9 cellular contexts compared by ENCODE assay signal in the genomic region with DNA sequence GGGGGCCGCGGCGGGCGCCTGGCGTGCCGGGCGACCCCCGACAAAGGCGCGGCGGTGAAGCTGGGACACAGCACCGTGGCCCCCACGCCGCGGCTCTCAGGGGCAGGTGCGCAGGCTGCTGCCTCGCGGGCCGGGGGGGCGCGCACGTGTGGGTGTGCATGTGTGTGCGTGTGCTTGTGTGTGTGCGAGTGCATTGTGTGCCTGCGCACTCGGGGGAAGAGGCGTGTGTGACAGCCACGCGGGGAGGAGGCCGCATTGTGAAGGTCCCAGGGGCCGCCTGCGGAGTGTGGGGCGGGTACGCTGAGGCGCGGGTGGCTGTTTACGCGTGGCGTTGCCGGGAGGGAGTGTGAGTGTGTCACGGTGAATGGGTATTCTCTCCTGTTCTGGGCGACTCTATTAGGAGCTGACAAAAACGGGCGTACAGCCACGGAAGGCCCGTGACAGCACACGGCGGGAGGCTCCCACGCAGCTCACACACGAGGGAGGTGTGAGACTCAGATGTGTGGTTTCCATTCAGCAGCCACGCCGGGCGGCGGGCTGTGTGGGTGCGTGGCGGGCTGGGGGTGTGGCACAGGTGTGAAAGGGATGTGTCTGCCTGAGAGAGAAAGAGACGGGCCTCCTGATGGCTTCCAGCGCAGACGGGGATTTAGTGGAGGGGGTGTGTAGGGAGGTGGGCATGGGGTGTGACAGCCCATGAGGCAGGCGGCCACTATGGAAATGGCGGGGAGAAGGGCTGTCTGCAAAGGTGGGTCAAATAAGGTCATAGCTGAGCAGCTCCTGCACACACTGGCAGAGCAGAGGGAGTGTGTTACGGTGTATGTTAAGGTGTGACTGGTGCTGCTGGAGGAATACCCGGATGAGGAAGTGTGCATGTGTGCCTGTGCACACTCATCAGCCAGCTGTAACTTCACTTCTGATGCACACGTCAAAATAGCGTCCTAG. TPM values are rescaled to one million over a fixed set of nuclear protein-coding genes. Genes with fewer than 3 reads are reported as not detected.
DNase-seq lines count a peak whose midpoint lies in the region; ATAC-seq, FAIRE-seq and TF ChIP-seq lines count a peak whose summit lies in the region.
"Had no signal": no experiment of that assay in that cellular context is flagged by ENCODE, and none has a peak within 500 bp of the region (broad histone marks: within the 10 kb centered on the region; RNA-seq: fewer than 3 reads in every experiment).

No MANE protein-coding gene starts in this region.

- FAIRE-seq in GM12878 (lab: Jason Lieb, UNC) = peak; percentile 27
- FAIRE-seq: colon had no signal

- BruUV-seq in GM12878 (replicated peaks; lab: Mats Ljungman, UMichigan) = no TSS peak

- SMC1A ChIA-PET in GM12878 (lab: Charles Lee; ENCODE audit: uncharacterized antibody, unreplicated experiment) = no interaction called here

- ATAC-seq in GM12878 (peak; percentile 66), left lobe of liver (peak; percentile 17), GM21528 (IDR thresholded peaks at IDR 0.05; ENCODE audit: low FRiP score, unreplicated experiment) (no peak), foreskin keratinocyte (no peak)

- peak overlapping the region; percentile 37 for H2AFZ ChIP-seq in GM12878 (ENCODE audit: control insufficient read depth, low read depth, low read length)

- RAD21 ChIA-PET in GM12878 (lab: Charles Lee; ENCODE audit: unreplicated experiment) = no interaction called here

- TF ChIP-seq CTCF in GM12878 (IDR thresholded peaks at IDR 0.05 in 2 of 3, conservative IDR thresholded peaks at IDR 0.05 in 1 of 3; ENCODE audit: control insufficient read depth in 2 of 3, extremely low read depth in 1 of 3, insufficient read depth in 1 of 3, low read depth in 3 of 3, low read length in 3 of 3) (no peak), foreskin keratinocyte (conservative IDR thresholded peaks at IDR 0.05) (no peak)

- H3K9ac ChIP-seq in GM12878 (ENCODE audit: control insufficient read depth, insufficient read depth, low read length) = no peak overlapping the region

- H3K27me3 ChIP-seq in GM12878 (replicated peaks in 1 of 2; ENCODE audit: control insufficient read depth in 2 of 2, insufficient read depth in 2 of 2, low read length in 1 of 2) (peaks cover 10 to 13% of the 10 kb centered on the region in 2 experiments; a peak in 3 of 4 replicates), foreskin keratinocyte (peaks cover 50% of the 10 kb centered on the region)

- no peak for TF ChIP-seq RAD21 in GM12878 (IDR thresholded peaks at IDR 0.05; ENCODE audit: insufficient read depth, low read depth, low read length)

- H3K4me2 ChIP-seq in GM12878 (ENCODE audit: control insufficient read depth, insufficient read depth) = peak overlapping the region; percentile 89

- peaks cover 8% of the 10 kb centered on the region for H3K4me1 ChIP-seq in GM12878 (ENCODE audit: control insufficient read depth, insufficient read depth, low read length)
- H3K4me1 ChIP-seq in foreskin keratinocyte = peaks cover 6% of the 10 kb centered on the region

- WGBS in GM12878 (ENCODE audit: insufficient coverage, insufficient replicate concordance, low lambda C conversion rate, missing lambda C conversion rate) = 4% methylated on average over 51 of the region's 65 CpGs

- in situ Hi-C loops in GM12878 (cut with MboI) = no loop called here

- peak overlapping the region; percentile 58 for H3K4me3 ChIP-seq in GM12878

- H4K20me1 ChIP-seq in GM12878 (ENCODE audit: control insufficient read depth, insufficient read depth) = no peaks in the 10 kb centered on the region; the same call in 1 of the 2 replicates

- intact Hi-C loops in GM12878 (cut with micrococcal nuclease; ENCODE audit: unreplicated experiment) = no loop called here

- TF ChIP-seq EP300 in GM12878 (IDR thresholded peaks at IDR 0.05; ENCODE audit: borderline replicate concordance in 1 of 2, control insufficient read depth in 1 of 2, low read depth in 2 of 2, low read length in 2 of 2) = no peak

- no peak overlapping the region for H3K27ac ChIP-seq in GM12878 (ENCODE audit: control insufficient read depth, insufficient read depth)
- no peak overlapping the region for H3K27ac ChIP-seq in foreskin keratinocyte

- H3K79me2 ChIP-seq in GM12878 (ENCODE audit: control insufficient read depth, insufficient read depth, low read length) = no peaks in the 10 kb centered on the region

- no peaks in the 10 kb centered on the region for H3K9me3 ChIP-seq in GM12878 (replicated peaks; ENCODE audit: control insufficient read depth, insufficient read depth, low read length)

- POLR2A ChIA-PET in GM12878 (lab: Charles Lee) = no interaction called here

- DNase-seq in stimulated activated CD4-positive, alpha-beta T cell treated with anti-CD3 and anti-CD28 coated beads, Interleukin-15, amount 100 ng/mL, for 24 hours = peak; percentile 51
- DNase-seq in stimulated activated CD4-positive, alpha-beta T cell treated with anti-CD3 and anti-CD28 coated beads, Interleukin-2, amount 100 ng/mL, for 48 hours = no peak
- DNase-seq in SIG-M5 (lab: John Stamatoyannopoulos, UW) = peak; percentile 23
- DNase-seq in GM12878 (ENCODE audit: low read depth, low spot score) = no peak
- DNase-seq in left lobe of liver (ENCODE audit: low spot score) = no peak
- DNase-seq in stimulated activated CD8-positive, alpha-beta memory T cell treated with anti-CD3 and anti-CD28 coated beads, Interleukin-15, amount 100 ng/mL, for 1 hour (ENCODE audit: low read depth) = peak; percentile 4
- DNase-seq in foreskin keratinocyte = no peak

- TF ChIP-seq POLR2A in GM12878 (IDR thresholded peaks at IDR 0.05; ENCODE audit: low read depth, low read length) = no peak

- CTCF ChIA-PET in GM12878 (lab: Yijun Ruan, JAX) = no interaction called here

- no peaks in the 10 kb centered on the region for H3K36me3 ChIP-seq in GM12878 (ENCODE audit: control insufficient read depth in 2 of 2, insufficient read depth in 2 of 2, low read length in 1 of 2)

RNA-seq across cellular contexts. Expression of gene PODXL2, which starts 0.7 kb away (rescaled TPM):
- not detected in 2 replicates for total RNA-seq in GM12878 (2013; cell fraction: nucleolus; rRNA removed)
- total RNA-seq in GM12878 (2014; rRNA removed) = 21.0 and 24.3 TPM in 2 replicates
- total RNA-seq in GM12878 (2014; rRNA removed; fragmentation: Illumina TruSeq; extraction: Trizol) = 12.4 and 13.2 TPM in 2 replicates
- 22.2 and 24.4 TPM in 2 replicates for total RNA-seq in GM12878 (2021)
- polyA plus RNA-seq in GM12878 (2011; ENCODE audit: low read depth) = 0.43 TPM
- not detected in 2 replicates for polyA plus RNA-seq in GM12878 (2011; rRNA removed)
- polyA plus RNA-seq in GM12878 (2011; cell fraction: cytosol; rRNA removed) = not detected in 2 replicates
- polyA plus RNA-seq in GM12878 (2011; cell fraction: nucleus; rRNA removed) = not detected in 2 replicates
- 1.3 and 2.1 TPM in 2 replicates for polyA plus RNA-seq in GM12878 (2012)
- polyA plus RNA-seq in GM12878 (2014; fragmentation: Illumina TruSeq; extraction: Trizol) = 6.9 and 10.3 TPM in 2 replicates
- under 1 TPM in 1 of 2 experiments, not detected in 1; 0.03 TPM for polyA plus RNA-seq in GM12878 (2014; fragmentation: Nextera tagmentation; extraction: Ambion mirVana)
- polyA plus RNA-seq in GM12878 (2014; rRNA removed) = 22.5 and 25.4 TPM in 2 replicates
- 10 to 100 TPM; 12.0 to 14.0 TPM for polyA plus RNA-seq in GM12878 (2016; fragmentation: Nextera tagmentation; extraction: Ambion mirVana)
- not detected in 2 replicates for polyA minus RNA-seq in GM12878 (2011; rRNA and poly(A)+ RNA removed)
- polyA minus RNA-seq in GM12878 (2011; cell fraction: cytosol; rRNA and poly(A)+ RNA removed) = 0.62 TPM in 1 of 2 replicates, not detected in the other
- 0.19 TPM in 1 of 2 replicates, not detected in the other for polyA minus RNA-seq in GM12878 (2011; cell fraction: nucleus; rRNA and poly(A)+ RNA removed)
- 1.5 TPM for total RNA-seq in left lobe of liver
- 2.5 and 3.4 TPM in 2 replicates for total RNA-seq in foreskin keratinocyte
- 2.5 and 3.5 TPM in 2 replicates for polyA plus RNA-seq in foreskin keratinocyte

RNA-seq across cellular contexts. Expression of gene MCM2, which starts 31.5 kb away (rescaled TPM):
- total RNA-seq in GM12878 (2013; cell fraction: nucleolus; rRNA removed) = 84.2 and 104 TPM in 2 replicates
- total RNA-seq in GM12878 (2014; rRNA removed) = 210 and 229 TPM in 2 replicates
- 89.8 and 107 TPM in 2 replicates for total RNA-seq in GM12878 (2014; rRNA removed; fragmentation: Illumina TruSeq; extraction: Trizol)
- 218 and 229 TPM in 2 replicates for total RNA-seq in GM12878 (2021)
- polyA plus RNA-seq in GM12878 (2011; ENCODE audit: low read depth) = 51.9 TPM
- 79.0 and 170 TPM in 2 replicates for polyA plus RNA-seq in GM12878 (2011; rRNA removed)
- 174 and 221 TPM in 2 replicates for polyA plus RNA-seq in GM12878 (2011; cell fraction: cytosol; rRNA removed)
- polyA plus RNA-seq in GM12878 (2011; cell fraction: nucleus; rRNA removed) = 218 and 309 TPM in 2 replicates
- 77.5 and 91.8 TPM in 2 replicates for polyA plus RNA-seq in GM12878 (2012)
- 38.9 and 88.2 TPM in 2 replicates for polyA plus RNA-seq in GM12878 (2014; fragmentation: Illumina TruSeq; extraction: Trizol)
- polyA plus RNA-seq in GM12878 (2014; fragmentation: Nextera tagmentation; extraction: Ambion mirVana) = 10 to 100 TPM in 1 of 2 experiments, 1 to 10 TPM in 1; 8.6 to 14.4 TPM
- 140 and 167 TPM in 2 replicates for polyA plus RNA-seq in GM12878 (2014; rRNA removed)
- 100 to 1,000 TPM; 200 to 222 TPM for polyA plus RNA-seq in GM12878 (2016; fragmentation: Nextera tagmentation; extraction: Ambion mirVana)
- polyA minus RNA-seq in GM12878 (2011; rRNA and poly(A)+ RNA removed) = 272 and 323 TPM in 2 replicates
- polyA minus RNA-seq in GM12878 (2011; cell fraction: cytosol; rRNA and poly(A)+ RNA removed) = 143 and 145 TPM in 2 replicates
- 66.6 and 116 TPM in 2 replicates for polyA minus RNA-seq in GM12878 (2011; cell fraction: nucleus; rRNA and poly(A)+ RNA removed)
- total RNA-seq in left lobe of liver = 1.4 TPM
- 63.9 and 77.5 TPM in 2 replicates for total RNA-seq in foreskin keratinocyte
- polyA plus RNA-seq in foreskin keratinocyte = 35.3 and 42.2 TPM in 2 replicates

RNA-seq across cellular contexts. Expression of gene TPRA1, which starts 39.2 kb away (rescaled TPM):
- 27.5 and 31.1 TPM in 2 replicates for total RNA-seq in GM12878 (2013; cell fraction: nucleolus; rRNA removed)
- total RNA-seq in GM12878 (2014; rRNA removed) = 32.7 and 35.7 TPM in 2 replicates
- 11.1 and 11.4 TPM in 2 replicates for total RNA-seq in GM12878 (2014; rRNA removed; fragmentation: Illumina TruSeq; extraction: Trizol)
- 24.4 and 30.4 TPM in 2 replicates for total RNA-seq in GM12878 (2021)
- polyA plus RNA-seq in GM12878 (2011; ENCODE audit: low read depth) = 9.5 TPM
- 9.8 and 22.9 TPM in 2 replicates for polyA plus RNA-seq in GM12878 (2011; rRNA removed)
- polyA plus RNA-seq in GM12878 (2011; cell fraction: cytosol; rRNA removed) = 32.8 and 41.1 TPM in 2 replicates
- 81.9 and 90.1 TPM in 2 replicates for polyA plus RNA-seq in GM12878 (2011; cell fraction: nucleus; rRNA removed)
- 18.3 and 20.8 TPM in 2 replicates for polyA plus RNA-seq in GM12878 (2012)
- 4.2 and 12.8 TPM in 2 replicates for polyA plus RNA-seq in GM12878 (2014; fragmentation: Illumina TruSeq; extraction: Trizol)
- polyA plus RNA-seq in GM12878 (2014; fragmentation: Nextera tagmentation; extraction: Ambion mirVana) = 1 to 10 TPM; 1.8 to 3.6 TPM
- polyA plus RNA-seq in GM12878 (2014; rRNA removed) = 33.3 and 33.7 TPM in 2 replicates
- 10 to 100 TPM; 34.2 to 39.6 TPM for polyA plus RNA-seq in GM12878 (2016; fragmentation: Nextera tagmentation; extraction: Ambion mirVana)
- 23.4 and 34.6 TPM in 2 replicates for polyA minus RNA-seq in GM12878 (2011; rRNA and poly(A)+ RNA removed)
- polyA minus RNA-seq in GM12878 (2011; cell fraction: cytosol; rRNA and poly(A)+ RNA removed) = 13.5 and 14.8 TPM in 2 replicates
- 19.2 and 27.0 TPM in 2 replicates for polyA minus RNA-seq in GM12878 (2011; cell fraction: nucleus; rRNA and poly(A)+ RNA removed)
- 25.1 TPM for total RNA-seq in left lobe of liver
- total RNA-seq in foreskin keratinocyte = 31.5 and 34.8 TPM in 2 replicates
- 35.9 and 40.6 TPM in 2 replicates for polyA plus RNA-seq in foreskin keratinocyte

RNA-seq across cellular contexts. Expression of gene ABTB1, which starts 43.0 kb away (rescaled TPM):
- total RNA-seq in GM12878 (2013; cell fraction: nucleolus; rRNA removed) = 15.1 and 16.1 TPM in 2 replicates
- total RNA-seq in GM12878 (2014; rRNA removed) (5.7 and 7.1 TPM in 2 replicates), GM12878 (2014; rRNA removed; fragmentation: Illumina TruSeq; extraction: Trizol) (1.9 and 2.1 TPM in 2 replicates), GM12878 (2021) (10.1 and 10.6 TPM in 2 replicates), left lobe of liver (16.3 TPM), foreskin keratinocyte (6.6 and 6.9 TPM in 2 replicates)
- 5.6 TPM for polyA plus RNA-seq in GM12878 (2011; ENCODE audit: low read depth)
- polyA plus RNA-seq in GM12878 (2011; rRNA removed) (4.1 and 7.2 TPM in 2 replicates), GM12878 (2014; fragmentation: Illumina TruSeq; extraction: Trizol) (1.0 and 2.4 TPM in 2 replicates), GM12878 (2014; fragmentation: Nextera tagmentation; extraction: Ambion mirVana) (under 1 TPM; 0.11 to 0.31 TPM), GM12878 (2014; rRNA removed) (10.2 and 12.9 TPM in 2 replicates), GM12878 (2016; fragmentation: Nextera tagmentation; extraction: Ambion mirVana) (1 to 10 TPM; 7.7 to 9.2 TPM), foreskin keratinocyte (12.8 and 14.2 TPM in 2 replicates)
- polyA plus RNA-seq in GM12878 (2011; cell fraction: cytosol; rRNA removed) = 8.9 and 12.4 TPM in 2 replicates
- 53.7 and 56.1 TPM in 2 replicates for polyA plus RNA-seq in GM12878 (2011; cell fraction: nucleus; rRNA removed)
- 13.6 and 13.8 TPM in 2 replicates for polyA plus RNA-seq in GM12878 (2012)
- polyA minus RNA-seq in GM12878 (2011; rRNA and poly(A)+ RNA removed) = 6.8 and 8.2 TPM in 2 replicates
- polyA minus RNA-seq in GM12878 (2011; cell fraction: cytosol; rRNA and poly(A)+ RNA removed) = 1.9 and 5.0 TPM in 2 replicates
- 9.6 and 12.6 TPM in 2 replicates for polyA minus RNA-seq in GM12878 (2011; cell fraction: nucleus; rRNA and poly(A)+ RNA removed)

Comparison
In these comparisons a context has a peak if more than half of its experiments do, and no peak if none do; other contexts are left out.
1. DNase-seq: peak in stimulated activated CD4-positive, alpha-beta T cell treated with anti-CD3 and anti-CD28 coated beads, Interleukin-15, amount 100 ng/mL, for 24 hours (single experiment), SIG-M5 (single experiment) and stimulated activated CD8-positive, alpha-beta memory T cell treated with anti-CD3 and anti-CD28 coated beads, Interleukin-15, amount 100 ng/mL, for 1 hour (single experiment); none in stimulated activated CD4-positive, alpha-beta T cell treated with anti-CD3 and anti-CD28 coated beads, Interleukin-2, amount 100 ng/mL, for 48 hours (0 of 2), GM12878 (single experiment), left lobe of liver (single experiment) and foreskin keratinocyte (0 of 2).
2. ATAC-seq: peak in GM12878 (single experiment) and left lobe of liver (single experiment); none in GM21528 (single experiment) and foreskin keratinocyte (single experiment).
3. RNA of gene MCM2, which starts 31.5 kb away (total RNA-seq): 84.2 to 229 TPM in GM12878 and 63.9 to 77.5 TPM in foreskin keratinocyte; 1.4 TPM in left lobe of liver (single experiment); every median in the first group is over 10 times any median in the second.